Comparison of ENCODE assay signal across 8 cellular contexts in genomic region chr10:92691042-92691590, GRCh38. TPM values are rescaled to one million over a fixed set of nuclear protein-coding genes. Genes with fewer than 3 reads are reported as not detected.
DNase-seq lines count a peak whose midpoint lies in the region; ATAC-seq and TF ChIP-seq lines count a peak whose summit lies in the region.

No MANE protein-coding gene starts in this region.

- ATAC-seq in SK-N-SH treated with all-trans-retinoic acid at 6 μM for 48 hours (no peak), thoracic aorta (ENCODE audit: insufficient number of reproducible peaks, low FRiP score, low read depth) (no peak), HG03460 (IDR thresholded peaks at IDR 0.05; ENCODE audit: unreplicated experiment) (no peak)

- H3K79me2 ChIP-seq in SK-N-SH (ENCODE audit: insufficient read depth), result no peaks in the 10 kb centered on the region

- H3F3A ChIP-seq in SK-N-SH (replicated peaks; ENCODE audit: insufficient read depth), result peaks cover 8% of the 10 kb centered on the region

- no peaks in the 10 kb centered on the region for H4K20me1 ChIP-seq in SK-N-SH (ENCODE audit: insufficient read depth)

- intact Hi-C loops in ascending aorta (cut with DNase I), result no loop called here

- CTCF ChIA-PET in SK-N-SH (lab: Yijun Ruan, JAX), result interaction anchor here (1.4 kb wide), 1 partner anchor 117 kb away, joined by 3 read pairs; the partner anchor contains the start of gene IDE

- DNase-seq in SK-N-SH, result no peak
- no peak for DNase-seq in ascending aorta (ENCODE audit: low spot score in 2 of 2)
- DNase-seq in thoracic aorta (ENCODE audit: low spot score), result no peak
- DNase-seq in NCI-H2081 treated with DMSO at 0.1 percent for 48 hours (lab: John Stamatoyannopoulos, UW), result no peak
- no peak for DNase-seq in A172 (ENCODE audit: low spot score)

- peaks cover 4 to 5% of the 10 kb centered on the region in 2 experiments; a peak in 2 of 4 replicates for H3K4me1 ChIP-seq in SK-N-SH (ENCODE audit: control insufficient read depth in 1 of 2, insufficient read depth in 2 of 2, low read depth in 1 of 2, low read length in 1 of 2)
- H3K4me1 ChIP-seq in ascending aorta, result no peaks in the 10 kb centered on the region
- H3K4me1 ChIP-seq in liver (ENCODE audit: control insufficient read depth in 4 of 4, insufficient read depth in 4 of 4, low read length in 3 of 4), result peaks cover 5 to 37% (median 24%) of the 10 kb centered on the region in 4 donors
- peaks cover 0 to 9% of the 10 kb centered on the region in 2 donors for H3K4me1 ChIP-seq in thoracic aorta (ENCODE audit: control insufficient read depth in 1 of 2, low read depth in 2 of 2)

- WGBS in SK-N-SH (ENCODE audit: low lambda C conversion rate), result 98% methylated on average over 23 of the region's 26 CpGs
- 14% methylated on average over 26 of the region's 26 CpGs for WGBS in liver

- H3K27ac ChIP-seq in SK-N-SH (ENCODE audit: low read depth in 2 of 2, low read length in 1 of 2), result no peak overlapping the region
- peak overlapping the region; percentile 4 to 28 for H3K27ac ChIP-seq in ascending aorta
- peak overlapping the region; percentile 85 to 97 for H3K27ac ChIP-seq in liver (ENCODE audit: low read depth in 1 of 2, low read length in 2 of 2)
- peak overlapping the region; percentile 41 to 68 for H3K27ac ChIP-seq in thoracic aorta

- no peaks in the 10 kb centered on the region for H3K9me2 ChIP-seq in SK-N-SH

- H3K27me3 ChIP-seq in SK-N-SH (ENCODE audit: insufficient read depth) (no peaks in the 10 kb centered on the region), ascending aorta (no peaks in the 10 kb centered on the region), liver (ENCODE audit: control insufficient read depth in 4 of 4, insufficient read depth in 4 of 4, low read length in 3 of 4) (no peaks in the 10 kb centered on the region), thoracic aorta (replicated peaks; ENCODE audit: insufficient read depth) (no peaks in the 10 kb centered on the region)

- no peak overlapping the region for H3K9ac ChIP-seq in SK-N-SH
- H3K9ac ChIP-seq in liver (ENCODE audit: low read depth in 1 of 2, low read length in 2 of 2), result peak overlapping the region; percentile 52 to 86

- POLR2A ChIA-PET in SK-N-SH (lab: Yijun Ruan, JAX), result no interaction called here

- H3K9me3 ChIP-seq in SK-N-SH (no peaks in the 10 kb centered on the region), ascending aorta (no peaks in the 10 kb centered on the region), liver (ENCODE audit: control insufficient read depth in 4 of 4, low read length in 3 of 4) (no peaks in the 10 kb centered on the region), thoracic aorta (no peaks in the 10 kb centered on the region)

- no peak for TF ChIP-seq CTCF in SK-N-SH (IDR thresholded peaks at IDR 0.05)
- no peak for TF ChIP-seq CTCF in ascending aorta (IDR thresholded peaks at IDR 0.05)
- no peak for TF ChIP-seq CTCF in liver (IDR thresholded peaks at IDR 0.05; ENCODE audit: low read depth, low read length, missing input control)
- TF ChIP-seq CTCF in thoracic aorta (IDR thresholded peaks at IDR 0.05), result no peak

- TF ChIP-seq RAD21 in SK-N-SH (IDR thresholded peaks at IDR 0.05; ENCODE audit: low read length), result no peak
- TF ChIP-seq RAD21 in liver (IDR thresholded peaks at IDR 0.05), result peak in 1 of 2 donors; percentile 10

- no peaks in the 10 kb centered on the region for H3K36me3 ChIP-seq in SK-N-SH (replicated peaks in 1 of 2; ENCODE audit: control insufficient read depth in 1 of 2, insufficient read depth in 2 of 2, low read length in 1 of 2)
- H3K36me3 ChIP-seq in ascending aorta, result no peaks in the 10 kb centered on the region
- H3K36me3 ChIP-seq in liver (ENCODE audit: control insufficient read depth in 4 of 4, insufficient read depth in 3 of 4, low read depth in 1 of 4, low read length in 3 of 4), result peaks cover 0 to 15% (median 3%) of the 10 kb centered on the region in 4 donors
- no peaks in the 10 kb centered on the region for H3K36me3 ChIP-seq in thoracic aorta

- no peak overlapping the region for H2AFZ ChIP-seq in SK-N-SH (ENCODE audit: low read depth)

- TF ChIP-seq EP300 in SK-N-SH (IDR thresholded peaks at IDR 0.05; ENCODE audit: borderline replicate concordance in 1 of 2, low read depth in 1 of 2, low read length in 1 of 2), result no peak

- peak overlapping the region; percentile 85 for H3K4me2 ChIP-seq in SK-N-SH

- H3K4me3 ChIP-seq in SK-N-SH (ENCODE audit: low read depth in 2 of 2, low read length in 1 of 2) (no peak overlapping the region), ascending aorta (peak overlapping the region; percentile 8 to 90), liver (ENCODE audit: low read depth in 1 of 3, low read length in 3 of 3) (peak overlapping the region; percentile 87 to 100 (median 91)), thoracic aorta (peak overlapping the region; percentile 90)

TF ChIP-seq in SK-N-SH, 30 proteins besides CTCF, POLR2A, EP300 and RAD21 (continues in another document):
- TF ChIP-seq FOXJ3 (CRISPR knock-in tag; IDR thresholded peaks at IDR 0.05) (no peak), PBX3 (IDR thresholded peaks at IDR 0.05) (no peak), MEF2A (IDR thresholded peaks at IDR 0.05; ENCODE audit: borderline replicate concordance, low read depth) (no peak), JUND (IDR thresholded peaks at IDR 0.05) (no peak), TCF12 (IDR thresholded peaks at IDR 0.05) (no peak)

TF ChIP-seq in SK-N-SH treated with all-trans-retinoic acid at 6 μM for 48 hours, 23 proteins besides CTCF, POLR2A, EP300 and RAD21 (continues in another document):
- TF ChIP-seq ZNF70 (CRISPR knock-in tag; IDR thresholded peaks at IDR 0.05) (no peak), ZNF565 (CRISPR knock-in tag; conservative IDR thresholded peaks at IDR 0.05; ENCODE audit: low read depth) (no peak), TSHZ2 (CRISPR knock-in tag; IDR thresholded peaks at IDR 0.05) (no peak)

TF ChIP-seq in liver, 16 proteins besides CTCF, POLR2A, EP300 and RAD21:
- no peak for TF ChIP-seq YY1 (IDR thresholded peaks at IDR 0.05)
- no peak for TF ChIP-seq GABPA (IDR thresholded peaks at IDR 0.05 in 1 of 2, conservative IDR thresholded peaks at IDR 0.05 in 1 of 2)
- TF ChIP-seq NR2F2 (IDR thresholded peaks at IDR 0.05), result no peak
- TF ChIP-seq HNF4A (conservative IDR thresholded peaks at IDR 0.05), result no peak
- no peak for TF ChIP-seq FOXA1 (IDR thresholded peaks at IDR 0.05)
- TF ChIP-seq SP1 (IDR thresholded peaks at IDR 0.05), result no peak

RNA-seq across cellular contexts. Expression of gene HHEX, which starts 1.4 kb away (rescaled TPM):
- polyA plus RNA-seq in SK-N-SH (2012; rRNA removed) (0.75 and 1.1 TPM in 2 replicates), liver (10 to 100 TPM; 33.5 to 42.2 TPM)
- 1.2 and 1.3 TPM in 2 replicates for polyA plus RNA-seq in SK-N-SH (2012; cell fraction: cytosol; rRNA removed)
- polyA plus RNA-seq in SK-N-SH (2012; cell fraction: nucleus; rRNA removed), result 2.1 and 2.3 TPM in 2 replicates
- total RNA-seq in ascending aorta (18.5 TPM), liver (10 to 100 TPM; 16.2 to 34.8 TPM), thoracic aorta (10 to 100 TPM in 1 of 2 donors, 1 to 10 TPM in 1; 6.2 to 10.9 TPM)
- total RNA-seq in A172 (2014; rRNA removed; shearing (Covaris generic)), result not detected in 2 replicates

Comparison
In these comparisons a context has a peak if more than half of its experiments do, and no peak if none do; other contexts are left out.
1. H3K27ac ChIP-seq: peak in ascending aorta (2 of 2), liver (2 of 2) and thoracic aorta (2 of 2); none in SK-N-SH (0 of 2).
2. H3K4me3 ChIP-seq: peak in ascending aorta (2 of 2), liver (3 of 3) and thoracic aorta (single experiment); none in SK-N-SH (0 of 2).